In the genomic region with DNA sequence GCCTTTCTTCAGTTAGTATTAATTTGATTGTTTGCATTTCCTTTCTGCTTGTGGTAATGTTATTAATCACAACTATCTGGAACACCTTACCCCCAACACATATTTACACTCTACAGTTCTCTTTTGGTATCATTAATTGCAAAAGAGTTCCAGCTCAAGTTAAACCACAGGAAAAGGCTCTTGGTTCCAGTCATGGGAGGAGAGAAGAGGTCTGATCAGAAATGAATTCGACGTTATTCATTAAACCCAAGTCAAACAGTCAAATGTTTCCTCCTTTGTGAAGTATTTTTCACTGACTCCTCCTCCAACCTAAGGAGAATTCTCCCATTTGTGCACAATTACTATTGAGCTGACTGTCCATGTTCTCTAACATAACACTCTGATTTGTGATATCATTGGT, we compare ENCODE assay signal across 18 cellular contexts.
DNase-seq lines count a peak whose midpoint lies in the region; ATAC-seq and TF ChIP-seq lines count a peak whose summit lies in the region.
"Had no signal": no experiment of that assay in that cellular context is flagged by ENCODE, and none has a peak within 500 bp of the region (broad histone marks: within the 10 kb centered on the region; RNA-seq: fewer than 3 reads in every experiment).

No MANE protein-coding gene starts in this region.

- DNase-seq in DMS53 treated with DMSO at 0.1 percent for 48 hours (lab: John Stamatoyannopoulos, UW; ENCODE audit: unreplicated experiment) (peak; percentile 12), kidney glomerular epithelial cell (lab: John Stamatoyannopoulos, UW) (peak; percentile 26), lower lobe of right lung (no peak), renal cortical epithelial cell (ENCODE audit: low read depth) (peak; percentile 83), psoas muscle (no peak)
- DNase-seq: C1 segment of cervical spinal cord; CD4-positive, CD25-positive, alpha-beta regulatory T cell; CD8-positive, alpha-beta memory T cell; COR-L47; DMS 273 treated with DMSO at 0.1 percent for 48 hours; DMS79; GDM1; HCEC 1CT; KG1 had no signal

- TF ChIP-seq CTCF in lower lobe of right lung (IDR thresholded peaks at IDR 0.05) (no peak), psoas muscle (IDR thresholded peaks at IDR 0.05) (no peak)

- intact Hi-C loops in lower lobe of right lung (cut with DNase I): no loop called here
- intact Hi-C loops in psoas muscle (cut with DNase I): no loop called here

- no peaks in the 10 kb centered on the region for H3K27me3 ChIP-seq in lower lobe of right lung (ENCODE audit: low read depth)
- H3K27me3 ChIP-seq in psoas muscle (ENCODE audit: insufficient read depth in 3 of 3, low read length in 2 of 3): no peaks in the 10 kb centered on the region

- no peaks in the 10 kb centered on the region for H3K4me1 ChIP-seq in lower lobe of right lung
- H3K4me1 ChIP-seq in psoas muscle: no peaks in the 10 kb centered on the region

- H3K9me3 ChIP-seq in lower lobe of right lung (no peaks in the 10 kb centered on the region), psoas muscle (no peaks in the 10 kb centered on the region)

- H3K36me3 ChIP-seq in lower lobe of right lung (no peaks in the 10 kb centered on the region), psoas muscle (ENCODE audit: insufficient read depth in 1 of 2, low read depth in 1 of 2) (no peaks in the 10 kb centered on the region)

- 88 to 92% (median 89%) methylated on average over 2 of the region's 2 CpGs for WGBS in psoas muscle, 3 donors

- no peak overlapping the region for H3K27ac ChIP-seq in lower lobe of right lung
- no peak overlapping the region for H3K27ac ChIP-seq in psoas muscle

- no peak overlapping the region for H3K4me3 ChIP-seq in lower lobe of right lung
- H3K4me3 ChIP-seq in psoas muscle: no peak overlapping the region
- H3K4me3 ChIP-seq: GM23338 had no signal

- peak; percentile 49 to 71 for ATAC-seq in lower lobe of right lung
- ATAC-seq in GM18502 (IDR thresholded peaks at IDR 0.05; ENCODE audit: poor library complexity, unreplicated experiment): no peak
- ATAC-seq in GM18498 (IDR thresholded peaks at IDR 0.05; ENCODE audit: unreplicated experiment): no peak
- ATAC-seq in psoas muscle: no peak
- no peak for ATAC-seq in GM19351 (IDR thresholded peaks at IDR 0.05; ENCODE audit: unreplicated experiment)
- ATAC-seq: GM23338 had no signal

Comparison
In these comparisons a context has a peak if more than half of its experiments do, and no peak if none do; other contexts are left out.
1. DNase-seq: peak in DMS53 treated with DMSO at 0.1 percent for 48 hours (single experiment), kidney glomerular epithelial cell (single experiment) and renal cortical epithelial cell (single experiment); none in lower lobe of right lung (single experiment) and psoas muscle (0 of 2).
2. ATAC-seq: peak in lower lobe of right lung (2 of 2); none in GM18502 (single experiment), GM18498 (single experiment), psoas muscle (0 of 4) and GM19351 (single experiment).